ENCODE assay signal across 21 cellular contexts in the genomic region with DNA sequence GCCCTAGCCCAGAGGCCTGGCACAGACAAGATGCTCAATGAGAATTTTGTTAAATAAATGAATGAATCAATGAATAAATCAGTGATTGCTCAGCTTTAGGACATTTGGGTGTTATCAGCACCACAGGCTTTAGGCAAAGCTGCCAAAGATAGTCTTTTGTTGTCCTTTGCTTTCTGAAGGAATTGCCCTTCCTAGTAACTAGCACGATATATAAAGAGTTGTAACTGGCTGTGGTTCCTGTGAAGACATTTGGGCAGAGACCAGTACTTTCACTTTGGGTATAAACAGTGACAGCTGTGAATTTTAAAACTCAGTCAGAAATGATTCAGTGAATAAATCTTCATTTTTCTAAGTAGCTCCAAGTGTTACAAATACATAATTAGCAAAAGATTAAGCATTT. TPM values are rescaled to one million over a fixed set of nuclear protein-coding genes. Genes with fewer than 3 reads are reported as not detected.
DNase-seq lines count a peak whose midpoint lies in the region; ATAC-seq and TF ChIP-seq lines count a peak whose summit lies in the region.
"Had no signal": no experiment of that assay in that cellular context is flagged by ENCODE, and none has a peak within 500 bp of the region (broad histone marks: within the 10 kb centered on the region; RNA-seq: fewer than 3 reads in every experiment).

No MANE protein-coding gene starts in this region.

- H3K27me3 ChIP-seq in CD4-positive, CD25-positive, alpha-beta regulatory T cell (ENCODE audit: control insufficient read depth, insufficient read depth, low read length), result no peaks in the 10 kb centered on the region
- H3K27me3 ChIP-seq in suprapubic skin (no peaks in the 10 kb centered on the region), sigmoid colon (no peaks in the 10 kb centered on the region)
- H3K27me3 ChIP-seq: ovary had no signal

- no peak overlapping the region for H3K4me3 ChIP-seq in CD4-positive, CD25-positive, alpha-beta regulatory T cell (ENCODE audit: low read depth, low read length)
- H3K4me3 ChIP-seq in suprapubic skin (no peak overlapping the region), sigmoid colon (no peak overlapping the region)
- H3K4me3 ChIP-seq: ovary, thoracic aorta had no signal

- H3K36me3 Mint-ChIP-seq in CD4-positive, CD25-positive, alpha-beta regulatory T cell, result no peaks in the 10 kb centered on the region

- H3K27ac Mint-ChIP-seq in CD4-positive, CD25-positive, alpha-beta regulatory T cell, result peak overlapping the region in 2 of 3 donors; percentile 5 to 52

- H3K4me1 ChIP-seq in CD4-positive, CD25-positive, alpha-beta regulatory T cell (ENCODE audit: control insufficient read depth, insufficient read depth, low read length, poor library complexity, severe bottlenecking), result peaks cover 35% of the 10 kb centered on the region
- H3K4me1 ChIP-seq in suprapubic skin (peaks cover 11% of the 10 kb centered on the region), sigmoid colon (peaks cover 0 to 7% (median 5%) of the 10 kb centered on the region in 4 donors)

- intact Hi-C loops in sigmoid colon (cut with DNase I), result loop anchor here (10.0 kb wide), 1 partner anchor 577 kb away; no protein-coding TSS in a partner anchor

- no peak for TF ChIP-seq EP300 in suprapubic skin (IDR thresholded peaks at IDR 0.05)
- TF ChIP-seq EP300 in sigmoid colon (IDR thresholded peaks at IDR 0.05), result no peak

- WGBS in suprapubic skin, result 39% methylated on average over 1 of the region's 1 CpG
- 32 to 52% methylated on average over 1 of the region's 1 CpG for WGBS in sigmoid colon, 2 donors

- ATAC-seq in CD4-positive, CD25-positive, alpha-beta regulatory T cell (ENCODE audit: low read depth in 2 of 2), result no peak
- ATAC-seq: esophagus mucosa had no signal

- H3K36me3 ChIP-seq in CD4-positive, CD25-positive, alpha-beta regulatory T cell (ENCODE audit: control insufficient read depth, insufficient read depth, low read length), result no peaks in the 10 kb centered on the region
- H3K36me3 ChIP-seq in suprapubic skin, result no peaks in the 10 kb centered on the region
- H3K36me3 ChIP-seq in sigmoid colon, result no peaks in the 10 kb centered on the region
- H3K36me3 ChIP-seq: ovary, thoracic aorta had no signal

- H3K27me3 Mint-ChIP-seq in CD4-positive, CD25-positive, alpha-beta regulatory T cell, result peaks cover 4% of the 10 kb centered on the region

- H3K4me1 Mint-ChIP-seq in CD4-positive, CD25-positive, alpha-beta regulatory T cell, result peaks cover 29 to 67% (median 47%) of the 10 kb centered on the region in 4 donors

- H3K27ac ChIP-seq in CD4-positive, CD25-positive, alpha-beta regulatory T cell (ENCODE audit: insufficient read depth, low read length, poor library complexity, severe bottlenecking), result no peak overlapping the region
- H3K27ac ChIP-seq in suprapubic skin (no peak overlapping the region), sigmoid colon (no peak overlapping the region)
- H3K27ac ChIP-seq: ovary, thoracic aorta had no signal

- peaks cover 0 to 2% (median 0%) of the 10 kb centered on the region in 7 donors for H3K9me3 Mint-ChIP-seq in CD4-positive, CD25-positive, alpha-beta regulatory T cell

- TF ChIP-seq CTCF in suprapubic skin (IDR thresholded peaks at IDR 0.05) (no peak), sigmoid colon (IDR thresholded peaks at IDR 0.05) (no peak)

- DNase-seq in CD4-positive, CD25-positive, alpha-beta regulatory T cell, result no peak
- peak; percentile 26 for DNase-seq in LHCN-M2 (ENCODE audit: low read depth)
- DNase-seq in fibroblast of peridontal ligament (ENCODE audit: extremely low read depth), result peak; percentile 61
- DNase-seq in KG1 (lab: John Stamatoyannopoulos, UW), result no peak
- DNase-seq in suprapubic skin (ENCODE audit: low spot score in 2 of 2), result no peak
- no peak for DNase-seq in sigmoid colon
- DNase-seq: activated CD4-positive, alpha-beta T cell treated with anti-CD3 and anti-CD28 coated beads, Interleukin-2, amount 50 U/mL, for 1 hour; activated T-cell treated with anti-CD3 and anti-CD28 coated beads, Interleukin-2, amount 50 U/mL, for 48 hours; COR-L47; H7; NCI-H1417 treated with DMSO at 0.1 percent for 48 hours; NCI-H2171; NCI-H774; ovary; stimulated activated CD4-positive, alpha-beta T cell treated with anti-CD3 and anti-CD28 coated beads, Interleukin-2, amount 100 ng/mL, for 48 hours had no signal

- no peak overlapping the region for H3K4me3 Mint-ChIP-seq in CD4-positive, CD25-positive, alpha-beta regulatory T cell

- TF ChIP-seq POLR2A in suprapubic skin (IDR thresholded peaks at IDR 0.05) (no peak), sigmoid colon (IDR thresholded peaks at IDR 0.05) (no peak)

- H3K9me3 ChIP-seq in CD4-positive, CD25-positive, alpha-beta regulatory T cell (ENCODE audit: control insufficient read depth in 2 of 2, low read length in 2 of 2), result no peaks in the 10 kb centered on the region
- H3K9me3 ChIP-seq in suprapubic skin (no peaks in the 10 kb centered on the region), sigmoid colon (no peaks in the 10 kb centered on the region)
- H3K9me3 ChIP-seq: ovary, thoracic aorta had no signal

RNA-seq across cellular contexts. Expression of gene RNU5D-1, which starts 13.3 kb away (rescaled TPM):
- not detected for total RNA-seq in CD4-positive, CD25-positive, alpha-beta regulatory T cell
- polyA plus RNA-seq in CD4-positive, CD25-positive, alpha-beta regulatory T cell, result not detected
- not detected in 2 replicates for total RNA-seq in LHCN-M2 (2014; rRNA removed)
- polyA plus RNA-seq in LHCN-M2 (2012), result not detected
- not detected for total RNA-seq in suprapubic skin
- not detected for total RNA-seq in sigmoid colon
- polyA plus RNA-seq in sigmoid colon, result not detected
- total RNA-seq: cardiac septum, esophagus mucosa, H7, liver, ovary, RPMI7951, skeletal muscle tissue, thoracic aorta had no signal
- polyA plus RNA-seq: liver, ovary had no signal

RNA-seq across cellular contexts. Expression of gene KIF2C, which starts 22.0 kb away (rescaled TPM):
- 1.5 TPM for total RNA-seq in CD4-positive, CD25-positive, alpha-beta regulatory T cell
- polyA plus RNA-seq in CD4-positive, CD25-positive, alpha-beta regulatory T cell, result 1 to 10 TPM; 1.1 to 3.9 (median 3.3) TPM
- 95.3 and 99.3 TPM in 2 replicates for total RNA-seq in LHCN-M2 (2014; rRNA removed)
- polyA plus RNA-seq in LHCN-M2 (2012), result 35.7 TPM
- 1 to 10 TPM; 2.1 to 5.0 (median 3.9) TPM for total RNA-seq in suprapubic skin
- total RNA-seq in sigmoid colon, result 1 to 10 TPM in 2 of 4 donors, under 1 TPM in 2; 0.36 to 2.0 (median 1.2) TPM
- 10 to 100 TPM in 1 of 3 donors, 1 to 10 TPM in 1, under 1 TPM in 1; 0.60 to 16.2 (median 3.9) TPM for polyA plus RNA-seq in sigmoid colon

RNA-seq across cellular contexts. Expression of gene ARMH1, which starts 43.1 kb away (rescaled TPM):
- total RNA-seq in CD4-positive, CD25-positive, alpha-beta regulatory T cell, result 24.8 TPM
- 1 to 10 TPM; 3.0 to 5.7 (median 4.3) TPM for polyA plus RNA-seq in CD4-positive, CD25-positive, alpha-beta regulatory T cell
- not detected in 2 replicates for total RNA-seq in LHCN-M2 (2014; rRNA removed)
- 0.38 TPM for polyA plus RNA-seq in LHCN-M2 (2012)
- total RNA-seq in suprapubic skin, result 1 to 10 TPM in 3 of 4 donors, under 1 TPM in 1; 0.80 to 5.0 (median 1.4) TPM
- total RNA-seq in sigmoid colon, result 1 to 10 TPM in 2 of 4 donors, under 1 TPM in 1, not detected in 1; 0.33 to 1.5 (median 1.1) TPM
- polyA plus RNA-seq in sigmoid colon, result 10 to 100 TPM in 1 of 3 donors, not detected in 2; 23.0 TPM
- total RNA-seq: esophagus mucosa, RPMI7951 had no signal

RNA-seq across cellular contexts. Expression of gene TMEM53, which starts 43.4 kb away (rescaled TPM):
- total RNA-seq in CD4-positive, CD25-positive, alpha-beta regulatory T cell, result 2.7 TPM
- polyA plus RNA-seq in CD4-positive, CD25-positive, alpha-beta regulatory T cell, result 1 to 10 TPM; 4.2 to 6.8 (median 6.2) TPM
- total RNA-seq in LHCN-M2 (2014; rRNA removed) (5.9 and 8.8 TPM in 2 replicates), suprapubic skin (1 to 10 TPM; 2.3 to 9.9 (median 4.3) TPM), sigmoid colon (1 to 10 TPM; 1.7 to 5.6 (median 4.5) TPM)
- polyA plus RNA-seq in LHCN-M2 (2012), result 10.7 TPM
- polyA plus RNA-seq in sigmoid colon, result 10 to 100 TPM; 17.1 to 29.7 (median 19.8) TPM

RNA-seq across cellular contexts. Expression of gene RPS8, which starts 57.7 kb away (rescaled TPM):
- total RNA-seq in CD4-positive, CD25-positive, alpha-beta regulatory T cell, result 1,739 TPM
- polyA plus RNA-seq in CD4-positive, CD25-positive, alpha-beta regulatory T cell, result 1,000 to 10,000 TPM in 2 of 4 donors, 100 to 1,000 TPM in 2; 805 to 1,312 (median 1,070) TPM
- total RNA-seq in LHCN-M2 (2014; rRNA removed) (2,019 and 2,069 TPM in 2 replicates), suprapubic skin (1,000 to 10,000 TPM; 1,858 to 3,271 (median 2,807) TPM), sigmoid colon (1,000 to 10,000 TPM; 2,554 to 3,717 (median 3,009) TPM)
- polyA plus RNA-seq in LHCN-M2 (2012), result 1,942 TPM
- 1,000 to 10,000 TPM; 1,996 to 3,223 (median 2,310) TPM for polyA plus RNA-seq in sigmoid colon

Comparison
In these comparisons a context has a peak if more than half of its experiments do, and no peak if none do; other contexts are left out.
1. DNase-seq: peak in LHCN-M2 (single experiment) and fibroblast of peridontal ligament (single experiment); none in CD4-positive, CD25-positive, alpha-beta regulatory T cell (0 of 3), KG1 (single experiment), suprapubic skin (0 of 2) and sigmoid colon (single experiment).
2. RNA of gene KIF2C, which starts 22.0 kb away (total RNA-seq): 95.3 to 99.3 TPM in LHCN-M2; 2.1 to 5.0 TPM in suprapubic skin, 0.36 to 2.0 TPM in sigmoid colon and 1.5 TPM in CD4-positive, CD25-positive, alpha-beta regulatory T cell (single experiment); every median in the first group is over 10 times any median in the second.